13 cellular contexts compared by ENCODE assay signal in genomic region chr2:28318462-28319117, GRCh38.
"Had no signal": no experiment of that assay in that cellular context is flagged by ENCODE, and none has a peak within 500 bp of the region (broad histone marks: within the 10 kb centered on the region; RNA-seq: fewer than 3 reads in every experiment).

No MANE protein-coding gene starts in this region.

- H3K27ac Mint-ChIP-seq: effector memory CD8-positive, alpha-beta T cell; nephron; T-helper 1 cell treated with Interleukin-12 subunit alpha and Interleukin-12 subunit beta and Interleukin-4 antibody, amounts not matched to agents 30 μg/mL and 1 μg/mL, for 36 hours had no signal

- ATAC-seq: effector memory CD8-positive, alpha-beta T cell; pancreas had no signal

- DNase-seq: activated CD4-positive, alpha-beta T cell treated with anti-CD3 and anti-CD28 coated beads, Interleukin-2, amount 10 ng/mL, durations not matched to agents 7 days and 5 days; activated CD4-positive, CD25-positive, alpha-beta regulatory T cell; activated naive CD4-positive, alpha-beta T cell treated with anti-CD3 and anti-CD28 coated beads, Interleukin-2, amount 50 U/mL, for 16 hours; amniotic stem cell; brain microvascular endothelial cell; effector memory CD8-positive, alpha-beta T cell; immature natural killer cell; pancreas; substantia nigra; upper lobe of left lung had no signal

- H3K9me3 ChIP-seq: pancreas, upper lobe of left lung had no signal

- H3K27ac ChIP-seq: pancreas, upper lobe of left lung had no signal

- H3K4me3 ChIP-seq: pancreas, skin epidermis, upper lobe of left lung had no signal

- H3K4me1 ChIP-seq: pancreas, upper lobe of left lung had no signal

- H3K36me3 ChIP-seq: brain microvascular endothelial cell, pancreas had no signal

- H3K4me1 Mint-ChIP-seq: activated CD4-positive, alpha-beta T cell treated with anti-CD3 and anti-CD28 coated beads, Interleukin-2, amount 10 ng/mL, durations not matched to agents 7 days and 5 days had no signal

- H3K4me3 Mint-ChIP-seq: activated CD4-positive, alpha-beta T cell treated with anti-CD3 and anti-CD28 coated beads, Interleukin-2, amount 10 ng/mL, durations not matched to agents 7 days and 5 days; effector memory CD8-positive, alpha-beta T cell; immature natural killer cell; nephron; T-helper 1 cell treated with Interleukin-12 subunit alpha and Interleukin-12 subunit beta and Interleukin-4 antibody, amounts not matched to agents 30 μg/mL and 1 μg/mL, for 36 hours had no signal

- H3K27me3 ChIP-seq: brain microvascular endothelial cell, pancreas, upper lobe of left lung had no signal

- H3K27me3 Mint-ChIP-seq: activated CD4-positive, alpha-beta T cell treated with anti-CD3 and anti-CD28 coated beads, Interleukin-2, amount 10 ng/mL, durations not matched to agents 7 days and 5 days; effector memory CD8-positive, alpha-beta T cell had no signal

- H3K9me3 Mint-ChIP-seq: effector memory CD8-positive, alpha-beta T cell; immature natural killer cell; nephron; T-helper 1 cell treated with Interleukin-12 subunit alpha and Interleukin-12 subunit beta and Interleukin-4 antibody, amounts not matched to agents 30 μg/mL and 1 μg/mL, for 36 hours had no signal
